In the genomic region with DNA sequence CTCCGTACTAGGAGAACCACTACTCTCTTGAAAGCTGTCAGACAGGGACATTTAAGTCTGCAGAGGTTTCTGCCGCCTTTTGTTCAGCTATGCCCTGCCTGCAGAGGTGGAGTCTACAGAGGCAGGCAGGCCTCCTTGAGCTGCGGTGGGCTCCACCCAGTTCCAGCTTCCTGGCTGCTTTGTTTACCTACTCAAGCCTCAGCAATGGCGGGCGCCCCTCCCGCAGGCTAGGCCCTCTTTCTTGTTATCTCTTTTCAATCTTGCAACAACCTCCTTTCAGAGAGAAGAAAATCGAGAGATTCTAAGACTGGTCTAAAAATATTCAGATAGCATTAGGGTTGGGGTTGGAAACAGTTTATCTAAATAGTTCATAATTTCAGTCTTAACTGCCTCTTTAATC, we compare ENCODE assay signal across 8 cellular contexts.
A peak's percentile ranks its signal among the peaks of the same experiment; 100 is the strongest.
DNase-seq lines count a peak whose midpoint lies in the region; ATAC-seq and TF ChIP-seq lines count a peak whose summit lies in the region.
"Not testable (repeated sequence)": the region's sequence is repeated elsewhere in the genome, so short reads cannot be mapped to it uniquely, and the experiment has no call there.

No MANE protein-coding gene starts in this region.

- not testable (repeated sequence) for H3K36me3 ChIP-seq in left lung

- not testable (repeated sequence) for H3K9me3 ChIP-seq in CD4-positive, alpha-beta T cell (ENCODE audit: control insufficient read depth, low read length); left lung

- not testable (repeated sequence) for H3K27me3 ChIP-seq in CD4-positive, alpha-beta T cell (ENCODE audit: control insufficient read depth, insufficient read depth, low read length); left lung

- H3K27me3 Mint-ChIP-seq in CD4-positive, alpha-beta T cell, result peaks cover 15% of the 10 kb centered on the region
- not testable (repeated sequence) for H3K27me3 Mint-ChIP-seq in activated CD4-positive, alpha-beta T cell treated with anti-CD3 and anti-CD28 coated beads, Interleukin-2, amount 10 ng/mL, durations not matched to agents 24 days and 14 days; activated naive CD4-positive, alpha-beta T cell treated with anti-CD3 and anti-CD28 coated beads, Interleukin-2, amount 10 ng/mL, durations not matched to agents 7 days and 5 days
- H3K27me3 Mint-ChIP-seq in effector memory CD8-positive, alpha-beta T cell, result peaks cover 5 to 40% of the 10 kb centered on the region in 2 donors

- H3K4me3 Mint-ChIP-seq in CD4-positive, alpha-beta T cell, result peak overlapping the region; percentile 71
- peak overlapping the region; percentile 40 for H3K4me3 Mint-ChIP-seq in activated CD4-positive, alpha-beta T cell treated with anti-CD3 and anti-CD28 coated beads, Interleukin-2, amount 10 ng/mL, durations not matched to agents 24 days and 14 days
- H3K4me3 Mint-ChIP-seq in activated naive CD4-positive, alpha-beta T cell treated with anti-CD3 and anti-CD28 coated beads, Interleukin-2, amount 10 ng/mL, durations not matched to agents 7 days and 5 days, result not testable (repeated sequence)
- peak overlapping the region; percentile 52 to 54 for H3K4me3 Mint-ChIP-seq in effector memory CD8-positive, alpha-beta T cell

- ATAC-seq in CD4-positive, alpha-beta T cell (ENCODE audit: poor library complexity), result peak; percentile 52
- not testable (repeated sequence) for ATAC-seq in effector memory CD8-positive, alpha-beta T cell (replicated peaks)
- peak; percentile 47 for ATAC-seq in left lung

- H3K4me1 ChIP-seq in left lung, result peaks cover 0 to 15% of the 10 kb centered on the region in 2 donors

- POLR2A ChIA-PET in CD4-positive, alpha-beta T cell (lab: Charles Lee); RWPE1 (lab: Yijun Ruan, JAX; ENCODE audit: low non-redundant PET): not testable (repeated sequence)

- intact Hi-C loops in CD4-positive, alpha-beta T cell (cut with DNase I, micrococcal nuclease); activated CD4-positive, alpha-beta T cell treated with anti-CD3 and anti-CD28 coated beads, Interleukin-2, amount 10 ng/mL, durations not matched to agents 24 days and 14 days (cut with micrococcal nuclease); left lung (cut with DNase I): not testable (repeated sequence)

- CTCF ChIA-PET in CD4-positive, alpha-beta T cell (lab: Charles Lee); RWPE1 (lab: Yijun Ruan, JAX); activated naive CD4-positive, alpha-beta T cell treated with anti-CD3 and anti-CD28 coated beads, Interleukin-2, amount 10 ng/mL, durations not matched to agents 7 days and 5 days (lab: Charles Lee): not testable (repeated sequence)

- H3K9me3 Mint-ChIP-seq in CD4-positive, alpha-beta T cell; effector memory CD8-positive, alpha-beta T cell: not testable (repeated sequence)
- peaks cover 18% of the 10 kb centered on the region for H3K9me3 Mint-ChIP-seq in activated CD4-positive, alpha-beta T cell treated with anti-CD3 and anti-CD28 coated beads, Interleukin-2, amount 10 ng/mL, durations not matched to agents 24 days and 14 days
- H3K9me3 Mint-ChIP-seq in activated naive CD4-positive, alpha-beta T cell treated with anti-CD3 and anti-CD28 coated beads, Interleukin-2, amount 10 ng/mL, durations not matched to agents 7 days and 5 days, result peaks cover 37% of the 10 kb centered on the region

- not testable (repeated sequence) for H3K4me3 ChIP-seq in left lung

- peaks cover 37% of the 10 kb centered on the region for H3K4me1 Mint-ChIP-seq in CD4-positive, alpha-beta T cell (ENCODE audit: low read depth)
- peaks cover 20% of the 10 kb centered on the region for H3K4me1 Mint-ChIP-seq in activated CD4-positive, alpha-beta T cell treated with anti-CD3 and anti-CD28 coated beads, Interleukin-2, amount 10 ng/mL, durations not matched to agents 24 days and 14 days
- peaks cover 37% of the 10 kb centered on the region for H3K4me1 Mint-ChIP-seq in activated naive CD4-positive, alpha-beta T cell treated with anti-CD3 and anti-CD28 coated beads, Interleukin-2, amount 10 ng/mL, durations not matched to agents 7 days and 5 days
- peaks cover 10 to 17% of the 10 kb centered on the region in 2 donors for H3K4me1 Mint-ChIP-seq in effector memory CD8-positive, alpha-beta T cell (ENCODE audit: low read depth in 2 of 2)

- H3K27ac ChIP-seq in CD4-positive, alpha-beta T cell (ENCODE audit: low read depth, low read length), result not testable (repeated sequence)
- H3K27ac ChIP-seq in RWPE1, result peak overlapping the region; percentile 1; the same call in 1 of the 2 replicates
- H3K27ac ChIP-seq in left lung, result peak overlapping the region; percentile 15 to 55

- not testable (repeated sequence) for TF ChIP-seq CTCF in CD4-positive, alpha-beta T cell (IDR thresholded peaks at IDR 0.05); RWPE1 (conservative IDR thresholded peaks at IDR 0.05; ENCODE audit: low read depth); left lung (IDR thresholded peaks at IDR 0.05)

- peak overlapping the region; percentile 92 for H3K27ac Mint-ChIP-seq in CD4-positive, alpha-beta T cell
- H3K27ac Mint-ChIP-seq in activated CD4-positive, alpha-beta T cell treated with anti-CD3 and anti-CD28 coated beads, Interleukin-2, amount 10 ng/mL, durations not matched to agents 24 days and 14 days, result peak overlapping the region; percentile 65
- peak overlapping the region; percentile 93 for H3K27ac Mint-ChIP-seq in activated naive CD4-positive, alpha-beta T cell treated with anti-CD3 and anti-CD28 coated beads, Interleukin-2, amount 10 ng/mL, durations not matched to agents 7 days and 5 days
- H3K27ac Mint-ChIP-seq in effector memory CD8-positive, alpha-beta T cell, result peak overlapping the region; percentile 72 to 78

- DNase-seq in CD4-positive, alpha-beta T cell, result peak in 9 of 10 experiments; percentile 6 to 42 (median 25)
- DNase-seq in RWPE1 (ENCODE audit: low spot score), result not testable (repeated sequence)
- DNase-seq in activated CD4-positive, alpha-beta T cell treated with anti-CD3 and anti-CD28 coated beads, Interleukin-2, amount 10 ng/mL, durations not matched to agents 24 days and 14 days, result peak; percentile 77
- peak; percentile 23 for DNase-seq in activated T-cell treated with anti-CD3 and anti-CD28 coated beads, Interleukin-2, amount 50 U/mL, for 1 hour
- peak; percentile 69 for DNase-seq in activated naive CD4-positive, alpha-beta T cell treated with anti-CD3 and anti-CD28 coated beads, Interleukin-2, amount 10 ng/mL, durations not matched to agents 7 days and 5 days
- DNase-seq in effector memory CD8-positive, alpha-beta T cell, result peak in 1 of 3 experiments; percentile 7
- DNase-seq in left lung, result peak; percentile 35 to 68
- DNase-seq in stimulated activated naive CD4-positive, alpha-beta T cell (lab: John Stamatoyannopoulos, UW), result peak in 4 of 6 experiments; percentile 1 to 48 (median 37)

- peaks cover 40% of the 10 kb centered on the region for H3K36me3 Mint-ChIP-seq in CD4-positive, alpha-beta T cell (ENCODE audit: low read depth)
- not testable (repeated sequence) for H3K36me3 Mint-ChIP-seq in activated CD4-positive, alpha-beta T cell treated with anti-CD3 and anti-CD28 coated beads, Interleukin-2, amount 10 ng/mL, durations not matched to agents 24 days and 14 days (ENCODE audit: low read depth); effector memory CD8-positive, alpha-beta T cell (ENCODE audit: insufficient read depth)
- peaks cover 26% of the 10 kb centered on the region for H3K36me3 Mint-ChIP-seq in activated naive CD4-positive, alpha-beta T cell treated with anti-CD3 and anti-CD28 coated beads, Interleukin-2, amount 10 ng/mL, durations not matched to agents 7 days and 5 days
